In genomic region chr3:52438104-52438376, GRCh38 we compare ENCODE assay signal across 20 cellular contexts. TPM values are rescaled to one million over a fixed set of nuclear protein-coding genes. Genes with fewer than 3 reads are reported as not detected.
"Had no signal": no experiment of that assay in that cellular context is flagged by ENCODE, and none has a peak within 500 bp of the region (broad histone marks: within the 10 kb centered on the region; RNA-seq: fewer than 3 reads in every experiment).

No MANE protein-coding gene starts in this region.

- FAIRE-seq: urothelium cell line had no signal

- H3K4me2 ChIP-seq: neural progenitor cell had no signal

- DNase-seq: effector memory CD4-positive, alpha-beta T cell; esophagus squamous epithelium; foreskin fibroblast; hippocampal formation; kidney glomerular epithelial cell; nucleus accumbens; sigmoid colon; stimulated activated CD4-positive, alpha-beta T cell treated with anti-CD3 and anti-CD28 coated beads, Interleukin-12 subunit alpha, Interleukin-12 subunit beta, amount 100 ng/mL, for 4 hours; stimulated activated naive CD4-positive, alpha-beta T cell; trophoblast cell had no signal

- H3K27ac ChIP-seq: esophagus squamous epithelium, neural progenitor cell, ovary, right atrium auricular region, sigmoid colon, stomach had no signal

- H3K27ac Mint-ChIP-seq: naive thymus-derived CD8-positive, alpha-beta T cell; neural progenitor cell had no signal

- H3K9me3 Mint-ChIP-seq: naive thymus-derived CD8-positive, alpha-beta T cell; neural progenitor cell had no signal

- H3K4me1 ChIP-seq: sigmoid colon had no signal

- H3K36me3 ChIP-seq: esophagus squamous epithelium, neural progenitor cell, ovary, right atrium auricular region, sigmoid colon, stomach had no signal

- H3K27me3 Mint-ChIP-seq: naive thymus-derived CD8-positive, alpha-beta T cell had no signal

- H2AFZ ChIP-seq: neural progenitor cell had no signal

- ATAC-seq: heart left ventricle; naive thymus-derived CD8-positive, alpha-beta T cell had no signal

- H3K9ac ChIP-seq: neural progenitor cell had no signal

- H3K9me3 ChIP-seq: esophagus squamous epithelium, heart left ventricle, mucosa of descending colon, ovary, right atrium auricular region, sigmoid colon, stomach had no signal

- H3K4me1 Mint-ChIP-seq: naive thymus-derived CD8-positive, alpha-beta T cell had no signal

- H3K4me3 ChIP-seq: esophagus squamous epithelium, heart left ventricle, mucosa of descending colon, neural progenitor cell, ovary, right atrium auricular region, sigmoid colon, skin epidermis had no signal

- H3K4me3 Mint-ChIP-seq: naive thymus-derived CD8-positive, alpha-beta T cell; neural progenitor cell had no signal

- H3K27me3 ChIP-seq: esophagus squamous epithelium, heart left ventricle, neural progenitor cell, ovary, right atrium auricular region, sigmoid colon, stomach had no signal

- H3K36me3 Mint-ChIP-seq: naive thymus-derived CD8-positive, alpha-beta T cell; neural progenitor cell had no signal

RNA-seq across cellular contexts. Expression of gene SEMA3G, which starts 6.9 kb away (rescaled TPM):
- total RNA-seq: naive thymus-derived CD8-positive, alpha-beta T cell had no signal
- polyA plus RNA-seq: naive thymus-derived CD8-positive, alpha-beta T cell had no signal

RNA-seq across cellular contexts. Expression of gene TNNC1, which starts 15.8 kb away (rescaled TPM):
- total RNA-seq: glomerular endothelial cell had no signal
